ENCODE assay signal across 28 cellular contexts in the genomic region with DNA sequence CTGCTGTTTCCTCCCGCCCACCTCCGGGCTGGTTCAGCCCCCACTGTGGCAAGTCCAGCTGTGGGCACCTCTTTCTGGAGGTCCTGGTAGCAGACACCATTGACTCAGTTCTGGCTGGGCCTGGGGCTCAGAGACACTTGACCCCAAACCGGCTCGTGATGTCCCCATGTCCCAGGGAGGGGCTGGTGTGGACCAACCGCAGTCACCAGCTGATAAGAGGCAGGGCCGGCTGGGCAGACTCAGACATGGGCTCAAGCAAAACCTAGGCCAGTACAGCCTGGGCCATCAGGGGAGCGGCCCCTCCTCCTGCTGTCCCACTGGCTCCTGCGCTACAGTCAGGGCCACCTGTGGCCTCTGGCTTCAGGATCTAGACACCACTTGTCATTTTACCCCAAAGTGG. TPM values are rescaled to one million over a fixed set of nuclear protein-coding genes. Genes with fewer than 3 reads are reported as not detected.
"Had no signal": no experiment of that assay in that cellular context is flagged by ENCODE, and none has a peak within 500 bp of the region (broad histone marks: within the 10 kb centered on the region; RNA-seq: fewer than 3 reads in every experiment).

No MANE protein-coding gene starts in this region.

- H3K27ac ChIP-seq: lower lobe of right lung, neutrophil, ovary, right atrium auricular region, right lobe of liver, suprapubic skin, thoracic aorta, tibial artery, upper lobe of right lung had no signal

- H3K4me3 ChIP-seq: lower lobe of right lung, ovary, right atrium auricular region, right lobe of liver, smooth muscle cell, suprapubic skin, thoracic aorta, tibial artery, upper lobe of right lung had no signal

- H3K27me3 ChIP-seq: neutrophil, ovary, right atrium auricular region, right lobe of liver, suprapubic skin, tibial artery, upper lobe of right lung had no signal

- H3K4me3 Mint-ChIP-seq: immature natural killer cell; naive thymus-derived CD8-positive, alpha-beta T cell; nephron; neural crest cell; stimulated activated naive CD8-positive, alpha-beta T cell treated with anti-CD3 and anti-CD28 coated beads, Interleukin-15, Interleukin-2, amounts not matched to agents 100 ng/mL and 50 ng/mL, for 24 hours had no signal

- H3K27ac Mint-ChIP-seq: immature natural killer cell; nephron; progenitor cell of endocrine pancreas; stimulated activated naive CD8-positive, alpha-beta T cell treated with anti-CD3 and anti-CD28 coated beads, Interleukin-15, Interleukin-2, amounts not matched to agents 100 ng/mL and 50 ng/mL, for 24 hours had no signal

- H3K36me3 ChIP-seq: ovary had no signal

- H3K4me1 Mint-ChIP-seq: immature natural killer cell, nephron had no signal

- ATAC-seq: naive thymus-derived CD8-positive, alpha-beta T cell; right lobe of liver; upper lobe of right lung had no signal

- DNase-seq: hypothalamus; immature natural killer cell; kidney; lower lobe of right lung; mammary epithelial cell; mesenchymal stem cell; naive thymus-derived CD8-positive, alpha-beta T cell; occipital lobe; ovary; right lobe of liver; stimulated activated CD4-positive, alpha-beta T cell treated with anti-CD3 and anti-CD28 coated beads, Interleukin-1b, Interleukin-23, amount 100 ng/mL, for 48 hours; stimulated activated CD4-positive, alpha-beta T cell treated with anti-CD3 and anti-CD28 coated beads, Interleukin-2, amount 100 ng/mL, for 48 hours; stimulated activated CD4-positive, alpha-beta T cell treated with anti-CD3 and anti-CD28 coated beads, Interleukin-4, amount 100 ng/mL, for 4 hours; stimulated activated CD8-positive, alpha-beta memory T cell treated with anti-CD3 and anti-CD28 coated beads, Interleukin-4, amount 100 ng/mL, for 48 hours; stimulated activated naive CD4-positive, alpha-beta T cell; tibial artery; trophoblast cell; upper lobe of right lung had no signal

- H3K9me3 ChIP-seq: lower lobe of right lung, neutrophil, ovary, right atrium auricular region, right lobe of liver, suprapubic skin, thoracic aorta, tibial artery, upper lobe of right lung had no signal

- H3K27me3 Mint-ChIP-seq: naive thymus-derived CD8-positive, alpha-beta T cell; progenitor cell of endocrine pancreas; stimulated activated naive CD8-positive, alpha-beta T cell treated with anti-CD3 and anti-CD28 coated beads, Interleukin-15, Interleukin-2, amounts not matched to agents 100 ng/mL and 50 ng/mL, for 24 hours had no signal

- H3K4me1 ChIP-seq: lower lobe of right lung, right atrium auricular region, right lobe of liver, suprapubic skin, tibial artery, upper lobe of right lung had no signal

- H3K9me3 Mint-ChIP-seq: immature natural killer cell; naive thymus-derived CD8-positive, alpha-beta T cell; nephron; neural crest cell; stimulated activated naive CD8-positive, alpha-beta T cell treated with anti-CD3 and anti-CD28 coated beads, Interleukin-15, Interleukin-2, amounts not matched to agents 100 ng/mL and 50 ng/mL, for 24 hours had no signal

RNA-seq across cellular contexts. Expression of a gene that starts 48.6 kb away (rescaled TPM):
- total RNA-seq: liver had no signal
- polyA plus RNA-seq: immature natural killer cell had no signal
